In genomic region chr21:39334611-39335010, GRCh38 we compare ENCODE assay signal across 33 cellular contexts.
"Had no signal": no experiment of that assay in that cellular context is flagged by ENCODE, and none has a peak within 500 bp of the region (broad histone marks: within the 10 kb centered on the region; RNA-seq: fewer than 3 reads in every experiment).

No MANE protein-coding gene starts in this region.

- H3K27me3 ChIP-seq: adrenal gland, ascending aorta, body of pancreas, brain microvascular endothelial cell, breast epithelium, cardiac muscle cell had no signal

- FAIRE-seq: astrocyte, bronchial epithelial cell had no signal

- H3K4me3 ChIP-seq: adrenal gland, ascending aorta, body of pancreas, breast epithelium, cardiac muscle cell had no signal

- H3K9me3 ChIP-seq: adrenal gland, ascending aorta, body of pancreas, breast epithelium had no signal

- H3K36me3 ChIP-seq: adrenal gland, ascending aorta, brain microvascular endothelial cell, breast epithelium, cardiac muscle cell had no signal

- H3K27ac ChIP-seq: adrenal gland, ascending aorta, body of pancreas, brain microvascular endothelial cell, breast epithelium, cardiac muscle cell had no signal

- DNase-seq: activated effector memory CD4-positive, alpha-beta T cell treated with anti-CD3 and anti-CD28 coated beads, Interleukin-2, amount 50 U/mL, for 16 hours; activated effector memory CD4-positive, alpha-beta T cell treated with Interleukin-2 at 50 U/mL for 16 hours; activated gamma-delta T cell; activated gamma-delta T cell treated with Interleukin-2 at 50 U/mL for 16 hours; activated naive CD4-positive, alpha-beta T cell; activated naive CD4-positive, alpha-beta T cell treated with anti-CD3 and anti-CD28 coated beads for 36 hours; activated naive CD4-positive, alpha-beta T cell treated with anti-CD3 and anti-CD28 coated beads, Interleukin-2, amount 10 ng/mL, durations not matched to agents 7 days and 5 days; activated naive CD4-positive, alpha-beta T cell treated with anti-CD3 and anti-CD28 coated beads, Interleukin-2, amount 50 U/mL, for 16 hours; activated naive CD4-positive, alpha-beta T cell treated with Interleukin-2 at 50 U/mL for 16 hours; activated naive CD8-positive, alpha-beta T cell treated with anti-CD3 and anti-CD28 coated beads for 36 hours; activated naive CD8-positive, alpha-beta T cell treated with anti-CD3 and anti-CD28 coated beads, Interleukin-2, amount 10 ng/mL, durations not matched to agents 7 days and 5 days; activated naive CD8-positive, alpha-beta T cell treated with anti-CD3 and anti-CD28 coated beads, Interleukin-2, amount 50 U/mL, for 24 hours; activated T-cell treated with anti-CD3 and anti-CD28 coated beads, Interleukin-2, amount 50 U/mL, for 24 hours; activated T-cell treated with anti-CD3 and anti-CD28 coated beads, Interleukin-2, amount 50 U/mL, for 4 hours; activated T-cell treated with anti-CD3 and anti-CD28 coated beads, Interleukin-2, amount 50 U/mL, for 48 hours; activated T-cell treated with anti-CD3 and anti-CD28 coated beads, Interleukin-2, amount 50 U/mL, for 72 hours; adrenal gland; amniotic stem cell; amygdala; anterior cingulate cortex; aorta; body of pancreas; brain microvascular endothelial cell; caudate nucleus; central memory CD4-positive, alpha-beta T cell; cerebellar nuclear complex had no signal

- ATAC-seq: activated naive CD4-positive, alpha-beta T cell treated with anti-CD3 and anti-CD28 coated beads, Interleukin-2, amount 50 U/mL, for 72 hours; activated naive CD8-positive, alpha-beta T cell treated with anti-CD3 and anti-CD28 coated beads, Interleukin-2, amount 50 U/mL, for 24 hours; activated T-cell treated with anti-CD3 and anti-CD28 coated beads, Interleukin-2, amount 50 U/mL, for 4 hours; activated T-cell treated with anti-CD3 and anti-CD28 coated beads, Interleukin-2, amount 50 U/mL, for 72 hours; activated T-helper 17 cell treated with anti-CD3 and anti-CD28 coated beads, Interleukin-2, amount 50 U/mL, for 72 hours; body of pancreas had no signal

- H3K4me1 ChIP-seq: ascending aorta, body of pancreas, breast epithelium had no signal
